In the genomic region with DNA sequence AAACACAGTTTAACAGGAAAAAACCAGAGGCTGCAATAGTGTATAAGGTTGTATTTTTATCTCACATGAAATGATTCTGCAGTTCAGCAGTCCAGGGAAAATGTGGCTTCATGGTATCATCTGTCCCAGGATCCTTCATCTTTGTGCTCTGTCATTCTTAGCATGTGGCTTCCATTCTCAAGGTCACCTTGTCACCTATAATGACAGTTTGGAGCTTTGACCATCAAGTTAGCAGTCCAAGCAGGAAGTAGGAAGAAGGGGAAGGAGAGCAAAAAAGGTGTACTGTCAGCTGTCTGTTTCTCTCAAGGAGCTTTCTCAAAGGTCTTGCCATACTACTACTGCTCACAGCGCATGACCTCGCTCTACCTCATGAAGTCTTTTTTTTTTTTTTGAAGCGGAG, we compare ENCODE assay signal across 13 cellular contexts. TPM values are rescaled to one million over a fixed set of nuclear protein-coding genes. Genes with fewer than 3 reads are reported as not detected.
DNase-seq lines count a peak whose midpoint lies in the region; ATAC-seq lines count a peak whose summit lies in the region.
"Had no signal": no experiment of that assay in that cellular context is flagged by ENCODE, and none has a peak within 500 bp of the region (broad histone marks: within the 10 kb centered on the region; RNA-seq: fewer than 3 reads in every experiment).

No MANE protein-coding gene starts in this region.

- peak overlapping the region; percentile 87 for H3K27ac Mint-ChIP-seq in activated naive CD4-positive, alpha-beta T cell treated with anti-CD3 and anti-CD28 coated beads, Interleukin-2, amount 50 U/mL, for 24 hours
- H3K27ac Mint-ChIP-seq in activated T-helper 17 cell treated with anti-CD3 and anti-CD28 coated beads, Interleukin-2, amount 50 U/mL, for 72 hours, result peak overlapping the region; percentile 23

- no peak for ATAC-seq in activated T-helper 17 cell treated with anti-CD3 and anti-CD28 coated beads, Interleukin-2, amount 50 U/mL, for 72 hours (replicated peaks)
- peak; percentile 38 for ATAC-seq in left colon
- no peak for ATAC-seq in HG03457 (IDR thresholded peaks at IDR 0.05; ENCODE audit: unreplicated experiment)
- ATAC-seq in HG02571 (IDR thresholded peaks at IDR 0.05; ENCODE audit: unreplicated experiment), result no peak
- ATAC-seq: left lung had no signal

- peaks cover 12% of the 10 kb centered on the region for H3K4me1 Mint-ChIP-seq in activated naive CD4-positive, alpha-beta T cell treated with anti-CD3 and anti-CD28 coated beads, Interleukin-2, amount 50 U/mL, for 24 hours
- H3K4me1 Mint-ChIP-seq in activated T-helper 17 cell treated with anti-CD3 and anti-CD28 coated beads, Interleukin-2, amount 50 U/mL, for 72 hours, result peaks cover 4% of the 10 kb centered on the region

- no peak for DNase-seq in activated naive CD4-positive, alpha-beta T cell treated with anti-CD3 and anti-CD28 coated beads, Interleukin-2, amount 50 U/mL, for 16 hours
- DNase-seq in left colon (no peak), substantia nigra (lab: John Stamatoyannopoulos, UW) (no peak), NCI-H1436 (lab: John Stamatoyannopoulos, UW) (no peak)
- DNase-seq: EL, left lung, NCI-H187 treated with DMSO at 0.1 percent for 48 hours had no signal

- no peaks in the 10 kb centered on the region for H3K27me3 Mint-ChIP-seq in activated naive CD4-positive, alpha-beta T cell treated with anti-CD3 and anti-CD28 coated beads, Interleukin-2, amount 50 U/mL, for 24 hours
- no peaks in the 10 kb centered on the region for H3K27me3 Mint-ChIP-seq in activated T-helper 17 cell treated with anti-CD3 and anti-CD28 coated beads, Interleukin-2, amount 50 U/mL, for 72 hours

- peak overlapping the region; percentile 98 for H3K27ac ChIP-seq in substantia nigra (ENCODE audit: low read depth, low read length, poor library complexity, severe bottlenecking)
- H3K27ac ChIP-seq: esophagus muscularis mucosa, left lung, WERI-Rb-1 had no signal

- no peaks in the 10 kb centered on the region for H3K9me3 Mint-ChIP-seq in activated naive CD4-positive, alpha-beta T cell treated with anti-CD3 and anti-CD28 coated beads, Interleukin-2, amount 50 U/mL, for 24 hours
- no peaks in the 10 kb centered on the region for H3K9me3 Mint-ChIP-seq in activated T-helper 17 cell treated with anti-CD3 and anti-CD28 coated beads, Interleukin-2, amount 50 U/mL, for 72 hours

- no peak overlapping the region for H3K4me3 Mint-ChIP-seq in activated naive CD4-positive, alpha-beta T cell treated with anti-CD3 and anti-CD28 coated beads, Interleukin-2, amount 50 U/mL, for 24 hours
- no peak overlapping the region for H3K4me3 Mint-ChIP-seq in activated T-helper 17 cell treated with anti-CD3 and anti-CD28 coated beads, Interleukin-2, amount 50 U/mL, for 72 hours

- intact Hi-C loops in left colon (cut with DNase I, micrococcal nuclease), result no loop called here

- peaks cover 6% of the 10 kb centered on the region for H3K36me3 Mint-ChIP-seq in activated naive CD4-positive, alpha-beta T cell treated with anti-CD3 and anti-CD28 coated beads, Interleukin-2, amount 50 U/mL, for 24 hours
- peaks cover 98% of the 10 kb centered on the region for H3K36me3 Mint-ChIP-seq in activated T-helper 17 cell treated with anti-CD3 and anti-CD28 coated beads, Interleukin-2, amount 50 U/mL, for 72 hours (ENCODE audit: low read depth)

RNA-seq across cellular contexts. Expression of gene CRTC3, which starts 58.6 kb away (rescaled TPM):
- total RNA-seq in activated T-helper 17 cell treated with anti-CD3 and anti-CD28 coated beads, Interleukin-2, amount 50 U/mL, for 72 hours, result 10 to 100 TPM; 50.6 to 61.0 TPM
- 10 to 100 TPM; 23.0 to 23.1 TPM for total RNA-seq in left colon
